In genomic region chr9:84669008-84669292, GRCh38 we compare ENCODE assay signal across 9 cellular contexts. TPM values are rescaled to one million over a fixed set of nuclear protein-coding genes. Genes with fewer than 3 reads are reported as not detected.
A peak's percentile ranks its signal among the peaks of the same experiment; 100 is the strongest.
DNase-seq lines count a peak whose midpoint lies in the region.
"Had no signal": no experiment of that assay in that cellular context is flagged by ENCODE, and none has a peak within 500 bp of the region (broad histone marks: within the 10 kb centered on the region; RNA-seq: fewer than 3 reads in every experiment).

No MANE protein-coding gene starts in this region.

- no peak overlapping the region for H3K18ac ChIP-seq in neuronal stem cell (ENCODE audit: low read length)

- in situ Hi-C loops in ACHN (cut with HindIII; ENCODE audit: low pct_ligation_motif_present, low pct_unique_long_range_greater_than_20kb, low sequenced_read_pairs), result no loop called here

- H2BK120ac ChIP-seq in neuronal stem cell (ENCODE audit: low read depth, low read length), result no peak overlapping the region

- peak overlapping the region; percentile 10 for H2BK5ac ChIP-seq in neuronal stem cell (ENCODE audit: low read length)

- peak overlapping the region; percentile 97 for H3K4me2 ChIP-seq in neuronal stem cell (ENCODE audit: insufficient read depth, low read length, poor library complexity, severe bottlenecking)

- H3K4me1 ChIP-seq in HUES64 (ENCODE audit: insufficient read depth, low read length) (peaks cover 5% of the 10 kb centered on the region; the same call in 1 of the 2 replicates), endocrine pancreas (ENCODE audit: control insufficient read depth, insufficient read depth, low read length) (no peaks in the 10 kb centered on the region), neuronal stem cell (ENCODE audit: control insufficient read depth in 2 of 2, insufficient read depth in 1 of 2, low read depth in 1 of 2, low read length in 2 of 2) (peaks cover 8 to 14% of the 10 kb centered on the region in 2 donors)

- H3K9ac ChIP-seq in HUES64 (ENCODE audit: low read depth, low read length), result no peak overlapping the region
- no peak overlapping the region for H3K9ac ChIP-seq in endocrine pancreas (ENCODE audit: control insufficient read depth, insufficient read depth, low read length)
- H3K9ac ChIP-seq in neuronal stem cell (ENCODE audit: low read depth, low read length, poor library complexity), result no peak overlapping the region

- no peaks in the 10 kb centered on the region for H3K79me1 ChIP-seq in neuronal stem cell (ENCODE audit: low read depth, low read length)

- no peak overlapping the region for H3K23ac ChIP-seq in neuronal stem cell (ENCODE audit: low read depth, low read length, poor library complexity)

- H4K8ac ChIP-seq in neuronal stem cell (ENCODE audit: low read depth, low read length), result no peak overlapping the region

- no peak overlapping the region for H2BK12ac ChIP-seq in neuronal stem cell (ENCODE audit: low read length)

- H3K27me3 ChIP-seq in HUES64 (ENCODE audit: insufficient read depth, low read length) (peaks cover 80% of the 10 kb centered on the region), endocrine pancreas (ENCODE audit: control insufficient read depth, insufficient read depth, low read length) (no peaks in the 10 kb centered on the region), neuronal stem cell (ENCODE audit: control insufficient read depth in 3 of 3, insufficient read depth in 3 of 3, low read depth in 1 of 3, low read length in 3 of 3) (peaks cover 19 to 55% (median 44%) of the 10 kb centered on the region in 3 experiments)

- peak overlapping the region; percentile 51 for H3K4me3 ChIP-seq in HUES64 (ENCODE audit: low read length)
- peak overlapping the region; percentile 52 for H3K4me3 ChIP-seq in endocrine pancreas (ENCODE audit: control insufficient read depth, insufficient read depth, low read length)
- H3K4me3 ChIP-seq in neuronal stem cell (ENCODE audit: low read length in 2 of 2), result peak overlapping the region; percentile 58 to 86

- DNase-seq in AG20443 (ENCODE audit: low spot score), result peak; percentile 41
- no peak for DNase-seq in neuronal stem cell (ENCODE audit: low spot score)
- DNase-seq in activated effector memory CD4-positive, alpha-beta T cell treated with anti-CD3 and anti-CD28 coated beads, Interleukin-2, amount 50 U/mL, for 16 hours, result no peak
- no peak for DNase-seq in NCI-H1930 (lab: John Stamatoyannopoulos, UW)
- DNase-seq in ACHN, result no peak
- no peak for DNase-seq in stimulated activated CD8-positive, alpha-beta memory T cell treated with anti-CD3 and anti-CD28 coated beads, Interleukin-4, amount 100 ng/mL, for 48 hours

- H3K36me3 ChIP-seq in HUES64 (ENCODE audit: insufficient read depth, low read length) (no peaks in the 10 kb centered on the region), endocrine pancreas (ENCODE audit: control insufficient read depth, insufficient read depth, low read length) (no peaks in the 10 kb centered on the region), neuronal stem cell (replicated peaks in 1 of 2; ENCODE audit: control insufficient read depth in 2 of 2, insufficient read depth in 2 of 2, low read length in 2 of 2) (no peaks in the 10 kb centered on the region)

- H2BK15ac ChIP-seq in neuronal stem cell (ENCODE audit: low read length), result no peak overlapping the region

- H3K4ac ChIP-seq in neuronal stem cell (ENCODE audit: low read length), result no peak overlapping the region

- WGBS in HUES64, result 3% methylated on average over 7 of the region's 8 CpGs
- WGBS in neuronal stem cell (ENCODE audit: extremely low coverage in 2 of 2, insufficient read length in 2 of 2, insufficient replicate concordance in 1 of 2), 2 donors, result no CpG with 5 or more reads among the region's 8 CpGs

- H3K27ac ChIP-seq in HUES64 (ENCODE audit: low read depth, low read length) (no peak overlapping the region), neuronal stem cell (replicated peaks; ENCODE audit: low read length) (no peak overlapping the region)
- H3K27ac ChIP-seq: VCaP had no signal

- H4K91ac ChIP-seq in neuronal stem cell (ENCODE audit: low read depth, low read length, poor library complexity), result no peak overlapping the region

- H3K14ac ChIP-seq in neuronal stem cell (ENCODE audit: low read length), result no peak overlapping the region

- no peak overlapping the region for H2AK5ac ChIP-seq in neuronal stem cell (ENCODE audit: low read depth, low read length)

- peak overlapping the region; percentile 99 for H2AFZ ChIP-seq in neuronal stem cell (ENCODE audit: low read length)

- H3K9me3 ChIP-seq in HUES64 (ENCODE audit: insufficient read depth, low read depth, low read length), result no peaks in the 10 kb centered on the region
- H3K9me3 ChIP-seq in endocrine pancreas (ENCODE audit: control insufficient read depth, low read length), result no peaks in the 10 kb centered on the region
- peaks cover 3 to 6% of the 10 kb centered on the region in 2 donors for H3K9me3 ChIP-seq in neuronal stem cell (replicated peaks in 1 of 2; ENCODE audit: control insufficient read depth in 2 of 2, insufficient read depth in 1 of 2, low read depth in 1 of 2, low read length in 2 of 2)

RNA-seq across cellular contexts. Expression of gene NTRK2, which starts 0.6 kb away (rescaled TPM):
- polyA plus RNA-seq in HUES64 (2013, experiment 1 of 2), result 1.5 TPM
- polyA plus RNA-seq in HUES64 (2013, experiment 2 of 2), result 3.0 TPM
- polyA plus RNA-seq in neuronal stem cell (2013, experiment 1 of 2), result 0.14 TPM
- 0.17 TPM for polyA plus RNA-seq in neuronal stem cell (2013, experiment 2 of 2)
